In the genomic region with DNA sequence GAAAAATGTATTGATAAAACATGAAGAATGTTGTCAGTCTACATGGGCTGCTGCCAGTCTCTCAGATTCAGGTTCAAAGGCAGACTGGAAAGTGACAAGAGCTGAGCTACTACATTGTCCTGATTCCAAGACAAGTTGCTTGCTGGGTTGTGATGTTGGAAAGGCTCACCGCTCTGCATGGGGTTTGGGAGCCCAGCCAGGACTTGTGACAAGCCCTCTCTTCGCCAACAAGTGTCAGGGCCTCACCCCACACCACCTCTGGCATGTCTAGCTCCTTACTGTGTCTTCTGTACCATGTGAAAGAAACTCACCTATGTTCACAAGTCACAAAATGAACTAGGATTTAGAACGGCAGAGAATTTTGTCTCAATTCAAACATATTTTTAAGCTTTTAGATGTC, we compare ENCODE assay signal across 1 cellular context.
TF ChIP-seq lines count a peak whose summit lies in the region.

No MANE protein-coding gene starts in this region.

TF ChIP-seq in GM23338, 12 proteins besides CTCF, POLR2A, EP300 and RAD21 (continued from another document):
- TF ChIP-seq, protein P1, sequence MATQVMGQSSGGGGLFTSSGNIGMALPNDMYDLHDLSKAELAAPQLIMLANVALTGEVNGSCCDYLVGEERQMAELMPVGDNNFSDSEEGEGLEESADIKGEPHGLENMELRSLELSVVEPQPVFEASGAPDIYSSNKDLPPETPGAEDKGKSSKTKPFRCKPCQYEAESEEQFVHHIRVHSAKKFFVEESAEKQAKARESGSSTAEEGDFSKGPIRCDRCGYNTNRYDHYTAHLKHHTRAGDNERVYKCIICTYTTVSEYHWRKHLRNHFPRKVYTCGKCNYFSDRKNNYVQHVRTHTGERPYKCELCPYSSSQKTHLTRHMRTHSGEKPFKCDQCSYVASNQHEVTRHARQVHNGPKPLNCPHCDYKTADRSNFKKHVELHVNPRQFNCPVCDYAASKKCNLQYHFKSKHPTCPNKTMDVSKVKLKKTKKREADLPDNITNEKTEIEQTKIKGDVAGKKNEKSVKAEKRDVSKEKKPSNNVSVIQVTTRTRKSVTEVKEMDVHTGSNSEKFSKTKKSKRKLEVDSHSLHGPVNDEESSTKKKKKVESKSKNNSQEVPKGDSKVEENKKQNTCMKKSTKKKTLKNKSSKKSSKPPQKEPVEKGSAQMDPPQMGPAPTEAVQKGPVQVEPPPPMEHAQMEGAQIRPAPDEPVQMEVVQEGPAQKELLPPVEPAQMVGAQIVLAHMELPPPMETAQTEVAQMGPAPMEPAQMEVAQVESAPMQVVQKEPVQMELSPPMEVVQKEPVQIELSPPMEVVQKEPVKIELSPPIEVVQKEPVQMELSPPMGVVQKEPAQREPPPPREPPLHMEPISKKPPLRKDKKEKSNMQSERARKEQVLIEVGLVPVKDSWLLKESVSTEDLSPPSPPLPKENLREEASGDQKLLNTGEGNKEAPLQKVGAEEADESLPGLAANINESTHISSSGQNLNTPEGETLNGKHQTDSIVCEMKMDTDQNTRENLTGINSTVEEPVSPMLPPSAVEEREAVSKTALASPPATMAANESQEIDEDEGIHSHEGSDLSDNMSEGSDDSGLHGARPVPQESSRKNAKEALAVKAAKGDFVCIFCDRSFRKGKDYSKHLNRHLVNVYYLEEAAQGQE (IDR thresholded peaks at IDR 0.05; ENCODE audit: unreplicated experiment): no peak
